Comparison of ENCODE assay signal across 8 cellular contexts in the genomic region with DNA sequence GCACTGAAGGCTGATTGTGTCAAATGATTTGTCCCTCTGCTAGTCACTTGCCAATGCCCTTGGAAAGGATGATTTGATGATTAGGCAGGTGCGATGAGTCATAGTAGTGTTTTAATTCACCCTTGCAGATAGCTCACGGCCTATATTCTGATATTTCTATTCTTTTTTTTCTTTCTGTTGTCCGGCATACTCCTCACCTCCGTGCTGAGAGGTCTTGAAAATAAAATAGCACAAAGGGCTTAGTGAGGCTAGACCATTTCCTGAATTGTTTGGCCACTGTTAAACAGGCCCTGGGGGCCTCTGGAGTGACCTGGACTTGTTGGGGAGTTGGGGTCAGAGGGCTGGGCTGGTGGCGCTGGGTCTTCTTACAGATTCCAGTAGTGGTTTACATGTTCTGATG.
DNase-seq lines count a peak whose midpoint lies in the region; ATAC-seq lines count a peak whose summit lies in the region.

No MANE protein-coding gene starts in this region.

- H3K4me1 Mint-ChIP-seq in activated naive CD8-positive, alpha-beta T cell treated with anti-CD3 and anti-CD28 coated beads, Interleukin-2, amount 50 U/mL, for 24 hours: peaks cover 64% of the 10 kb centered on the region
- H3K4me1 Mint-ChIP-seq in stimulated activated naive B cell treated with anti-CD40 and anti-IgM and Interleukin-4, amounts not matched to agents 10 μg/mL and 1 μg/mL and 100 μg/mL, for 72 hours: peaks cover 56 to 92% of the 10 kb centered on the region in 2 donors

- no peaks in the 10 kb centered on the region for H3K9me3 Mint-ChIP-seq in activated naive CD8-positive, alpha-beta T cell treated with anti-CD3 and anti-CD28 coated beads, Interleukin-2, amount 50 U/mL, for 24 hours
- peaks cover 3 to 5% of the 10 kb centered on the region in 2 donors for H3K9me3 Mint-ChIP-seq in stimulated activated naive B cell treated with anti-CD40 and anti-IgM and Interleukin-4, amounts not matched to agents 10 μg/mL and 1 μg/mL and 100 μg/mL, for 72 hours

- no peaks in the 10 kb centered on the region for H3K36me3 Mint-ChIP-seq in activated naive CD8-positive, alpha-beta T cell treated with anti-CD3 and anti-CD28 coated beads, Interleukin-2, amount 50 U/mL, for 24 hours (ENCODE audit: low read depth)
- peaks cover 0 to 6% of the 10 kb centered on the region in 2 donors for H3K36me3 Mint-ChIP-seq in stimulated activated naive B cell treated with anti-CD40 and anti-IgM and Interleukin-4, amounts not matched to agents 10 μg/mL and 1 μg/mL and 100 μg/mL, for 72 hours

- intact Hi-C loops in left colon (cut with DNase I, micrococcal nuclease): no loop called here

- peak overlapping the region; percentile 42 for H3K4me3 Mint-ChIP-seq in activated naive CD8-positive, alpha-beta T cell treated with anti-CD3 and anti-CD28 coated beads, Interleukin-2, amount 50 U/mL, for 24 hours
- peak overlapping the region; percentile 49 to 74 for H3K4me3 Mint-ChIP-seq in stimulated activated naive B cell treated with anti-CD40 and anti-IgM and Interleukin-4, amounts not matched to agents 10 μg/mL and 1 μg/mL and 100 μg/mL, for 72 hours

- peak overlapping the region; percentile 48 for H3K27ac Mint-ChIP-seq in activated naive CD8-positive, alpha-beta T cell treated with anti-CD3 and anti-CD28 coated beads, Interleukin-2, amount 50 U/mL, for 24 hours
- peak overlapping the region; percentile 76 for H3K27ac Mint-ChIP-seq in stimulated activated naive B cell treated with anti-CD40 and anti-IgM and Interleukin-4, amounts not matched to agents 10 μg/mL and 1 μg/mL and 100 μg/mL, for 72 hours

- no peak for ATAC-seq in activated naive CD8-positive, alpha-beta T cell treated with anti-CD3 and anti-CD28 coated beads, Interleukin-2, amount 50 U/mL, for 24 hours
- peak; percentile 5 for ATAC-seq in left colon
- no peak for ATAC-seq in stimulated activated naive B cell treated with anti-CD40 and anti-IgM and Interleukin-4, amounts not matched to agents 10 μg/mL and 1 μg/mL and 100 μg/mL, for 72 hours (replicated peaks)

- peak in 2 of 3 experiments; percentile 37 to 59 for DNase-seq in NCI-H1417 (lab: John Stamatoyannopoulos, UW)
- no peak for DNase-seq in NCI-H1417 treated with DMSO at 0.1 percent for 48 hours (lab: John Stamatoyannopoulos, UW)
- DNase-seq in activated naive CD8-positive, alpha-beta T cell treated with anti-CD3 and anti-CD28 coated beads, Interleukin-2, amount 50 U/mL, for 24 hours: no peak
- no peak for DNase-seq in left colon
- no peak for DNase-seq in stimulated activated naive B cell treated with anti-CD40 and anti-IgM and Interleukin-4, amounts not matched to agents 10 μg/mL and 1 μg/mL and 100 μg/mL, for 72 hours
- DNase-seq in SKM-1 treated with dmso at 0.1 percent for 144 hours (lab: John Stamatoyannopoulos, UW; ENCODE audit: unreplicated experiment): no peak
- no peak for DNase-seq in SIG-M5 treated with dmso at 0.1 percent for 504 hours (lab: John Stamatoyannopoulos, UW; ENCODE audit: unreplicated experiment)
- no peak for DNase-seq in mesenteric fat pad (ENCODE audit: low spot score)

- no peaks in the 10 kb centered on the region for H3K27me3 Mint-ChIP-seq in activated naive CD8-positive, alpha-beta T cell treated with anti-CD3 and anti-CD28 coated beads, Interleukin-2, amount 50 U/mL, for 24 hours
- no peaks in the 10 kb centered on the region for H3K27me3 Mint-ChIP-seq in stimulated activated naive B cell treated with anti-CD40 and anti-IgM and Interleukin-4, amounts not matched to agents 10 μg/mL and 1 μg/mL and 100 μg/mL, for 72 hours

Comparison
In these comparisons a context has a peak if more than half of its experiments do, and no peak if none do; other contexts are left out.
1. DNase-seq: peak in NCI-H1417 (2 of 3); none in NCI-H1417 treated with DMSO at 0.1 percent for 48 hours (single experiment), activated naive CD8-positive, alpha-beta T cell treated with anti-CD3 and anti-CD28 coated beads, Interleukin-2, amount 50 U/mL, for 24 hours (single experiment), left colon (0 of 2), stimulated activated naive B cell treated with anti-CD40 and anti-IgM and Interleukin-4, amounts not matched to agents 10 μg/mL and 1 μg/mL and 100 μg/mL, for 72 hours (single experiment), SKM-1 treated with dmso at 0.1 percent for 144 hours (single experiment), SIG-M5 treated with dmso at 0.1 percent for 504 hours (single experiment) and mesenteric fat pad (single experiment).